27 cellular contexts compared by ENCODE assay signal in genomic region chr13:27793377-27794074, GRCh38. TPM values are rescaled to one million over a fixed set of nuclear protein-coding genes. Genes with fewer than 3 reads are reported as not detected.
DNase-seq lines count a peak whose midpoint lies in the region; ATAC-seq and TF ChIP-seq lines count a peak whose summit lies in the region.
"Had no signal": no experiment of that assay in that cellular context is flagged by ENCODE, and none has a peak within 500 bp of the region (broad histone marks: within the 10 kb centered on the region; RNA-seq: fewer than 3 reads in every experiment).

No MANE protein-coding gene starts in this region.

- no peaks in the 10 kb centered on the region for H3K9me3 ChIP-seq in mammary epithelial cell (replicated peaks; ENCODE audit: insufficient read depth, low read length)
- H3K9me3 ChIP-seq in breast epithelium, result no peaks in the 10 kb centered on the region
- H3K9me3 ChIP-seq in iPS-15b (ENCODE audit: control insufficient read depth, insufficient read depth, low read length), result no peaks in the 10 kb centered on the region
- H3K9me3 ChIP-seq: SJCRH30, thoracic aorta had no signal

- H3K27me3 Mint-ChIP-seq in stimulated activated naive B cell treated with anti-CD40 and anti-IgM and Interleukin-4, amounts not matched to agents 10 μg/mL and 1 μg/mL and 100 μg/mL, for 72 hours, result peaks cover 80 to 91% of the 10 kb centered on the region in 2 donors

- H3K36me3 ChIP-seq in mammary epithelial cell (ENCODE audit: insufficient read depth, low read length), result no peaks in the 10 kb centered on the region
- H3K36me3 ChIP-seq in breast epithelium, result no peaks in the 10 kb centered on the region
- no peaks in the 10 kb centered on the region for H3K36me3 ChIP-seq in iPS-15b (ENCODE audit: control insufficient read depth, insufficient read depth, low read length)
- H3K36me3 ChIP-seq: SJCRH30, spleen, thoracic aorta had no signal

- peaks cover 2% of the 10 kb centered on the region for H4K20me1 ChIP-seq in mammary epithelial cell (ENCODE audit: insufficient read depth, low read length)

- peak; percentile 28 for DNase-seq in mammary epithelial cell
- DNase-seq in breast epithelium (ENCODE audit: low spot score in 2 of 2), result no peak
- peak; percentile 52 to 79 for DNase-seq in NCI-H526 (lab: John Stamatoyannopoulos, UW)
- DNase-seq in stimulated activated naive B cell treated with anti-CD40 and anti-IgM and Interleukin-4, amounts not matched to agents 10 μg/mL and 1 μg/mL and 100 μg/mL, for 72 hours, result no peak
- no peak for DNase-seq in activated CD8-positive, alpha-beta memory T cell treated with anti-CD3 and anti-CD28 coated beads, Interleukin-2, amount 50 U/mL, for 4 hours
- DNase-seq in OCI-M1 (lab: John Stamatoyannopoulos, UW), result no peak
- DNase-seq: activated CD4-positive, CD25-positive, alpha-beta regulatory T cell; CD4-positive, alpha-beta memory T cell; hypothalamus; kidney glomerular epithelial cell; MV-4-11; NCI-H82; PC-9; retina; SJCRH30; spleen had no signal

- H3K9ac ChIP-seq in mammary epithelial cell (ENCODE audit: insufficient read depth, low read length), result no peak overlapping the region
- H3K9ac ChIP-seq in iPS-15b (ENCODE audit: low read depth, low read length), result no peak overlapping the region
- H3K9ac ChIP-seq: KMS-11 had no signal

- H3K27me3 ChIP-seq in mammary epithelial cell (ENCODE audit: insufficient read depth, low read length) (peaks cover 80% of the 10 kb centered on the region), breast epithelium (peaks cover 19 to 100% of the 10 kb centered on the region in 2 donors), iPS-15b (ENCODE audit: control insufficient read depth, insufficient read depth, low read length) (peaks cover 97% of the 10 kb centered on the region)
- H3K27me3 ChIP-seq: SJCRH30 had no signal

- H3K4me2 ChIP-seq in mammary epithelial cell (ENCODE audit: insufficient read depth, low read depth, low read length), result no peak overlapping the region
- H3K4me2 ChIP-seq: KMS-11, PC-9 had no signal

- TF ChIP-seq POLR2A in breast epithelium (IDR thresholded peaks at IDR 0.05), result no peak

- H3K27ac ChIP-seq in mammary epithelial cell (ENCODE audit: insufficient read depth, low read depth, low read length) (no peak overlapping the region), breast epithelium (no peak overlapping the region)
- H3K27ac ChIP-seq: foreskin keratinocyte, KMS-11, PC-9, SJCRH30, spleen, thoracic aorta had no signal

- WGBS in mammary epithelial cell (ENCODE audit: low coverage, missing lambda C conversion rate), result 1% methylated on average over 21 of the region's 48 CpGs

- peaks cover under 1 to 6% of the 10 kb centered on the region in 2 donors for H3K9me3 Mint-ChIP-seq in stimulated activated naive B cell treated with anti-CD40 and anti-IgM and Interleukin-4, amounts not matched to agents 10 μg/mL and 1 μg/mL and 100 μg/mL, for 72 hours
- H3K9me3 Mint-ChIP-seq: mesothelial cell of epicardium had no signal

- peak overlapping the region; percentile 56 to 72 for H3K4me3 Mint-ChIP-seq in stimulated activated naive B cell treated with anti-CD40 and anti-IgM and Interleukin-4, amounts not matched to agents 10 μg/mL and 1 μg/mL and 100 μg/mL, for 72 hours
- H3K4me3 Mint-ChIP-seq: mesothelial cell of epicardium had no signal

- peaks cover 7% of the 10 kb centered on the region for H3K4me1 ChIP-seq in mammary epithelial cell (ENCODE audit: insufficient read depth, low read length)
- H3K4me1 ChIP-seq in breast epithelium, result peaks cover 0 to 12% of the 10 kb centered on the region in 2 donors
- H3K4me1 ChIP-seq in iPS-15b (ENCODE audit: control insufficient read depth, insufficient read depth, low read length), result peaks cover 16% of the 10 kb centered on the region
- H3K4me1 ChIP-seq: foreskin keratinocyte, SJCRH30 had no signal

- CTCF ChIA-PET in mammary epithelial cell (lab: Charles Lee; ENCODE audit: low non-redundant PET), result no interaction called here

- H3K79me2 ChIP-seq in mammary epithelial cell (ENCODE audit: insufficient read depth, low read length), result no peaks in the 10 kb centered on the region

- TF ChIP-seq CTCF in mammary epithelial cell (conservative IDR thresholded peaks at IDR 0.05 in 1 of 2, IDR thresholded peaks at IDR 0.05 in 1 of 2; ENCODE audit: extremely low read depth in 1 of 2, insufficient read depth in 1 of 2, low read depth in 1 of 2, low read length in 2 of 2) (no peak), breast epithelium (IDR thresholded peaks at IDR 0.05) (no peak)

- in situ Hi-C loops in mammary epithelial cell (cut with MboI; ENCODE audit: low sequenced_read_pairs in 2 of 2), result no loop called here

- dilution Hi-C loops in mammary epithelial cell (cut with HindIII; ENCODE audit: low sequenced_read_pairs), result no loop called here

- H3K4me3 ChIP-seq in mammary epithelial cell (replicated peaks in 1 of 3; ENCODE audit: insufficient read depth in 1 of 3, low read depth in 2 of 3, low read length in 3 of 3) (no peak overlapping the region), breast epithelium (peak overlapping the region in 1 of 3 donors; percentile 11), iPS-15b (ENCODE audit: low read depth, low read length) (peak overlapping the region; percentile 32)
- H3K4me3 ChIP-seq: PC-9, SJCRH30, thoracic aorta had no signal

- ATAC-seq in stimulated activated naive B cell treated with anti-CD40 and anti-IgM and Interleukin-4, amounts not matched to agents 10 μg/mL and 1 μg/mL and 100 μg/mL, for 72 hours (replicated peaks), result no peak
- ATAC-seq in GM19395 (IDR thresholded peaks at IDR 0.05; ENCODE audit: unreplicated experiment), result no peak

- peak overlapping the region; percentile 86 for H3K27ac Mint-ChIP-seq in stimulated activated naive B cell treated with anti-CD40 and anti-IgM and Interleukin-4, amounts not matched to agents 10 μg/mL and 1 μg/mL and 100 μg/mL, for 72 hours
- H3K27ac Mint-ChIP-seq: mesothelial cell of epicardium had no signal

- intact Hi-C loops in mammary epithelial cell (cut with micrococcal nuclease), result loop anchor here (2.0 kb wide), 1 partner anchor 33 kb away; no protein-coding TSS in a partner anchor
- intact Hi-C loops in breast epithelium (cut with DNase I; ENCODE audit: low total_unique reads), result no loop called here

- peaks cover 4% of the 10 kb centered on the region in 2 donors for H3K36me3 Mint-ChIP-seq in stimulated activated naive B cell treated with anti-CD40 and anti-IgM and Interleukin-4, amounts not matched to agents 10 μg/mL and 1 μg/mL and 100 μg/mL, for 72 hours
- H3K36me3 Mint-ChIP-seq: mesothelial cell of epicardium had no signal

- no TSS peak for BruUV-seq in mammary epithelial cell (replicated peaks; lab: Mats Ljungman, UMichigan)

- no peak overlapping the region for H2AFZ ChIP-seq in mammary epithelial cell (ENCODE audit: low read depth, low read length)
- H2AFZ ChIP-seq: PC-9 had no signal

- H3K4me1 Mint-ChIP-seq in stimulated activated naive B cell treated with anti-CD40 and anti-IgM and Interleukin-4, amounts not matched to agents 10 μg/mL and 1 μg/mL and 100 μg/mL, for 72 hours, result peaks cover 43 to 56% of the 10 kb centered on the region in 2 donors
- H3K4me1 Mint-ChIP-seq: mesothelial cell of epicardium had no signal

RNA-seq across cellular contexts. Expression of gene GSX1, which starts 1.2 kb away (rescaled TPM):
- total RNA-seq in mammary epithelial cell (not detected), breast epithelium (not detected)
- not detected for polyA plus RNA-seq in mammary epithelial cell
- not detected for polyA minus RNA-seq in mammary epithelial cell
- total RNA-seq: activated CD8-positive, alpha-beta memory T cell treated with anti-CD3 and anti-CD28 coated beads for 36 hours; bronchial epithelial cell; CD4-positive, alpha-beta memory T cell; foreskin keratinocyte; mesothelial cell of epicardium; omental fat pad; PC-9; SJCRH30; spleen; T-helper 2 cell treated with Interferon-gamma antibody and Interleukin-4, amounts not matched to agents 100 ng/mL and 5 ng/mL, for 36 hours; thoracic aorta had no signal
- polyA plus RNA-seq: AG04450; CD4-positive, alpha-beta memory T cell; foreskin keratinocyte; spleen had no signal

Comparison
In these comparisons a context has a peak if more than half of its experiments do, and no peak if none do; other contexts are left out.
1. DNase-seq: peak in mammary epithelial cell (single experiment) and NCI-H526 (2 of 2); none in breast epithelium (0 of 2), stimulated activated naive B cell treated with anti-CD40 and anti-IgM and Interleukin-4, amounts not matched to agents 10 μg/mL and 1 μg/mL and 100 μg/mL, for 72 hours (single experiment), activated CD8-positive, alpha-beta memory T cell treated with anti-CD3 and anti-CD28 coated beads, Interleukin-2, amount 50 U/mL, for 4 hours (single experiment) and OCI-M1 (single experiment).